ENCODE assay signal across 20 cellular contexts in genomic region chr4:183611210-183611830, GRCh38.
"Had no signal": no experiment of that assay in that cellular context is flagged by ENCODE, and none has a peak within 500 bp of the region (broad histone marks: within the 10 kb centered on the region; RNA-seq: fewer than 3 reads in every experiment).

No MANE protein-coding gene starts in this region.

- DNase-seq: activated CD4-positive, alpha-beta T cell treated with anti-CD3 and anti-CD28 coated beads for 1 hour; activated gamma-delta T cell; activated T-cell treated with anti-CD3 and anti-CD28 coated beads, Interleukin-2, amount 50 U/mL, for 72 hours; amygdala; kidney glomerular epithelial cell; left ventricle myocardium superior; mesenchymal stem cell; nephron progenitor cell; nucleus accumbens; posterior cingulate gyrus; SJCRH30; stimulated activated CD4-positive, alpha-beta T cell treated with anti-CD3 and anti-CD28 coated beads, Interleukin-12 subunit alpha, Interleukin-12 subunit beta, amount 100 ng/mL, for 4 hours; stimulated activated CD4-positive, alpha-beta T cell treated with anti-CD3 and anti-CD28 coated beads, Interleukin-1b, Interleukin-23, amount 100 ng/mL, for 48 hours; stimulated activated CD8-positive, alpha-beta memory T cell treated with anti-CD3 and anti-CD28 coated beads, Interleukin-4, amount 100 ng/mL, for 48 hours; stimulated activated naive CD4-positive, alpha-beta T cell treated with Interleukin-2 at 50 U/mL for 16 hours; substantia nigra had no signal

- H3K4me3 Mint-ChIP-seq: activated T-cell treated with anti-CD3 and anti-CD28 coated beads, Interleukin-2, amount 50 U/mL, for 72 hours; nephron progenitor cell; T-helper 1 cell treated with Interleukin-12 subunit alpha and Interleukin-12 subunit beta and Interleukin-4 antibody, amounts not matched to agents 30 μg/mL and 1 μg/mL, for 36 hours had no signal

- H3K27ac Mint-ChIP-seq: activated naive CD4-positive, alpha-beta T cell treated with anti-CD3 and anti-CD28 coated beads, Interleukin-2, amount 50 U/mL, for 72 hours; activated T-cell treated with anti-CD3 and anti-CD28 coated beads, Interleukin-2, amount 50 U/mL, for 72 hours; T-helper 1 cell treated with Interleukin-12 subunit alpha and Interleukin-12 subunit beta and Interleukin-4 antibody, amounts not matched to agents 30 μg/mL and 1 μg/mL, for 36 hours had no signal

- ATAC-seq: activated naive CD4-positive, alpha-beta T cell treated with anti-CD3 and anti-CD28 coated beads, Interleukin-2, amount 50 U/mL, for 72 hours; activated T-cell treated with anti-CD3 and anti-CD28 coated beads, Interleukin-2, amount 50 U/mL, for 72 hours; left ventricle myocardium superior had no signal

- H3K36me3 ChIP-seq: SJCRH30, tibial nerve had no signal

- FAIRE-seq: frontal cortex had no signal

- H3K4me3 ChIP-seq: SJCRH30, tibial nerve had no signal

- H3K36me3 Mint-ChIP-seq: activated naive CD4-positive, alpha-beta T cell treated with anti-CD3 and anti-CD28 coated beads, Interleukin-2, amount 50 U/mL, for 72 hours had no signal

- H3K27me3 ChIP-seq: SJCRH30, tibial nerve had no signal

- H3K9me3 ChIP-seq: SJCRH30, tibial nerve had no signal

- H3K9me3 Mint-ChIP-seq: activated naive CD4-positive, alpha-beta T cell treated with anti-CD3 and anti-CD28 coated beads, Interleukin-2, amount 50 U/mL, for 72 hours; activated T-cell treated with anti-CD3 and anti-CD28 coated beads, Interleukin-2, amount 50 U/mL, for 72 hours; nephron progenitor cell; T-helper 1 cell treated with Interleukin-12 subunit alpha and Interleukin-12 subunit beta and Interleukin-4 antibody, amounts not matched to agents 30 μg/mL and 1 μg/mL, for 36 hours had no signal

- H3K4me1 ChIP-seq: SJCRH30 had no signal

- H3K27ac ChIP-seq: SJCRH30 had no signal
